26 cellular contexts compared by ENCODE assay signal in the genomic region with DNA sequence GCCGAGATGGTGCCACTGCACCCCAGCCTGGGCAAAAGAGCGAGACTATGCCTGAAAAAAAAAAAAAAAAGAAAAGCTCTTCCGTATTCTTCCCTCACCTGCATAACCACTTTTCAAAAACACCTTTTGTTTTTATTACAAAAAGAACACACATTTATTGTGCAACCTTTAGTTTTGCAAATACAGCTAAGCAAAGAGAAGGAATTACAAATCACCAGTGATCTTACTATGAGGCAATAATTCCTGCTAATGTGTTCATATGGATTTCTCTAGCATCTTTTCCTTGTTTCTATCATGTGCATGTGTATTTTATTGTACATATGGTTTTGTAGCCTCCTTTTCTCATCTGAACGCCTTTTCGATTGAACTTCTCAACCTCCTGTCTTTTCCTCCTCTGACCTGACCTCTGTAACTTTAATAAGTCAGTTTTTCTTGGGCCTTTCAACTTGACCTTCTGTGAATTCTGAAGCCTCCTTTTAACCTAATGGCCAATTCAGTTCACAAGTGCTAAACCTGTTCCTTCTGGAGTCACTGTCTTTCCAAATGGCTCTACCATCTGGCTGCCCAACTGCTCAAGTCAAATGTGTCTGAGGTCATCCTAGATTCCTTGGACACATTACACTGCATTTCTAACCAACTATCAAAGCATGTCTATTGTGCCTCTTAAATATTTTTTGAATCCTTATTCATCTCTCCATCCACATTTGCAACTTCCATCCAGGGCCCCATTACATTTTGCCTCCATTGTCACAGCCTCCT. TPM values are rescaled to one million over a fixed set of nuclear protein-coding genes. Genes with fewer than 3 reads are reported as not detected.
DNase-seq lines count a peak whose midpoint lies in the region; ATAC-seq and TF ChIP-seq lines count a peak whose summit lies in the region.
"Had no signal": no experiment of that assay in that cellular context is flagged by ENCODE, and none has a peak within 500 bp of the region (broad histone marks: within the 10 kb centered on the region; RNA-seq: fewer than 3 reads in every experiment).

No MANE protein-coding gene starts in this region.

- H3K4me3 ChIP-seq in PC-9 (no peak overlapping the region), right lobe of liver (no peak overlapping the region)
- H3K4me3 ChIP-seq: left ventricle myocardium inferior, Peyer's patch, psoas muscle, sigmoid colon, uterus had no signal

- intact Hi-C loops in PC-9 (cut with micrococcal nuclease; ENCODE audit: unreplicated experiment): no loop called here
- intact Hi-C loops in right lobe of liver (cut with DNase I): no loop called here
- intact Hi-C loops in Right ventricle myocardium inferior (cut with DNase I): no loop called here

- POLR2A ChIA-PET in PC-9 (lab: Charles Lee; ENCODE audit: unreplicated experiment): interaction anchor here (0.6 to 0.7 kb wide), 2 partner anchors 712 to 892 kb away, joined by 6 to 9 read pairs; no protein-coding TSS in a partner anchor

- no peaks in the 10 kb centered on the region for H3K9me2 ChIP-seq in PC-9 (ENCODE audit: insufficient read depth)

- no peak for TF ChIP-seq POLR2A in right lobe of liver (IDR thresholded peaks at IDR 0.05)

- no peak overlapping the region for H2AFZ ChIP-seq in PC-9

- TF ChIP-seq CTCF in PC-9 (conservative IDR thresholded peaks at IDR 0.05): no peak
- no peak for TF ChIP-seq CTCF in right lobe of liver (IDR thresholded peaks at IDR 0.05)

- no peaks in the 10 kb centered on the region for H4K20me1 ChIP-seq in PC-9 (ENCODE audit: insufficient read depth)

- peak; percentile 87 for DNase-seq in DMS 273 (lab: John Stamatoyannopoulos, UW; ENCODE audit: unreplicated experiment)
- peak in 1 of 2 experiments; percentile 83 for DNase-seq in PC-9
- no peak for DNase-seq in epithelial cell of prostate (ENCODE audit: low read depth, low spot score)
- no peak for DNase-seq in right lobe of liver
- no peak for DNase-seq in activated T-cell treated with anti-CD3 and anti-CD28 coated beads, Interleukin-2, amount 50 U/mL, for 1 hour
- DNase-seq in activated CD8-positive, alpha-beta memory T cell treated with anti-CD3 and anti-CD28 coated beads, Interleukin-2, amount 50 U/mL, for 48 hours: no peak
- no peak for DNase-seq in Right ventricle myocardium inferior (ENCODE audit: missing footprints)
- DNase-seq: activated CD8-positive, alpha-beta T cell treated with anti-CD3 and anti-CD28 coated beads for 36 hours; activated naive CD4-positive, alpha-beta T cell treated with anti-CD3 and anti-CD28 coated beads, Interleukin-2, amount 10 ng/mL, durations not matched to agents 7 days and 5 days; H9; hypothalamus; immature natural killer cell; left ventricle myocardium inferior; midbrain; MV-4-11; naive thymus-derived CD4-positive, alpha-beta T cell; NCI-H526; Peyer's patch; psoas muscle; SHP77 treated with DMSO at 0.1 percent for 48 hours; sigmoid colon; stimulated activated CD4-positive, alpha-beta T cell treated with anti-CD3 and anti-CD28 coated beads, Interleukin-12 subunit alpha, Interleukin-12 subunit beta, amount 100 ng/mL, for 4 hours; stimulated activated CD4-positive, alpha-beta T cell treated with anti-CD3 and anti-CD28 coated beads, Interleukin-2, amount 100 ng/mL, for 48 hours; stimulated activated naive CD8-positive, alpha-beta T cell treated with anti-CD3 and anti-CD28 coated beads, Interleukin-15, amount 100 ng/mL, for 72 hours; uterus had no signal

- H3K27me3 ChIP-seq in PC-9 (ENCODE audit: insufficient read depth, low read depth): no peaks in the 10 kb centered on the region
- no peaks in the 10 kb centered on the region for H3K27me3 ChIP-seq in right lobe of liver
- H3K27me3 ChIP-seq: Peyer's patch, sigmoid colon, uterus had no signal

- peak overlapping the region; percentile 13; the same call in 1 of the 2 replicates for H3K4me2 ChIP-seq in PC-9

- 70% methylated on average over 5 of the region's 5 CpGs for WGBS in right lobe of liver (ENCODE audit: insufficient coverage, low coverage, low lambda C conversion rate, missing lambda C conversion rate)

- no peaks in the 10 kb centered on the region for H3K79me2 ChIP-seq in PC-9 (ENCODE audit: low read depth)

- no peaks in the 10 kb centered on the region for H3K36me3 ChIP-seq in PC-9 (ENCODE audit: low read depth)
- no peaks in the 10 kb centered on the region for H3K36me3 ChIP-seq in right lobe of liver
- H3K36me3 ChIP-seq: left ventricle myocardium inferior, Peyer's patch, sigmoid colon, uterus had no signal

- H3K4me1 ChIP-seq in PC-9 (replicated peaks; ENCODE audit: insufficient read depth): peaks cover 32% of the 10 kb centered on the region
- no peaks in the 10 kb centered on the region for H3K4me1 ChIP-seq in right lobe of liver
- H3K4me1 ChIP-seq: Peyer's patch, psoas muscle, sigmoid colon, uterus had no signal

- no TSS peak for BruUV-seq in PC-9 (replicated peaks; lab: Mats Ljungman, UMichigan)

- peak overlapping the region; percentile 76 for H3K27ac ChIP-seq in PC-9
- H3K27ac ChIP-seq in epithelial cell of prostate: peak overlapping the region; percentile 80
- H3K27ac ChIP-seq in right lobe of liver: no peak overlapping the region
- H3K27ac ChIP-seq: left ventricle myocardium inferior, Peyer's patch, psoas muscle, sigmoid colon, uterus had no signal

- ATAC-seq in right lobe of liver: peak; percentile 40 to 74 (median 72)
- ATAC-seq in Right ventricle myocardium inferior: no peak
- ATAC-seq: activated CD8-positive, alpha-beta T cell treated with anti-CD3 and anti-CD28 coated beads for 36 hours; activated T-helper 17 cell treated with anti-CD3 and anti-CD28 coated beads, Interleukin-2, amount 50 U/mL, for 72 hours; naive thymus-derived CD4-positive, alpha-beta T cell; psoas muscle; stimulated activated naive CD8-positive, alpha-beta T cell treated with anti-CD3 and anti-CD28 coated beads, Interleukin-15, amount 100 ng/mL, for 72 hours had no signal

- CTCF ChIA-PET in PC-9 (lab: Charles Lee): interaction anchor here (2.3 kb wide), 1 partner anchor 12 kb away, joined by 10 read pairs; no protein-coding TSS in a partner anchor

- H3F3A ChIP-seq in PC-9 (ENCODE audit: insufficient read depth, low read depth): peaks cover 6% of the 10 kb centered on the region; the same call in 1 of the 2 replicates

- H3K9me3 ChIP-seq in PC-9 (ENCODE audit: insufficient read depth, low read depth) (no peaks in the 10 kb centered on the region), right lobe of liver (no peaks in the 10 kb centered on the region)
- H3K9me3 ChIP-seq: left ventricle myocardium inferior, Peyer's patch, psoas muscle, sigmoid colon, uterus had no signal

RNA-seq across cellular contexts. Expression of gene DAPL1, which starts 59.1 kb away (rescaled TPM):
- not detected in 2 replicates for total RNA-seq in PC-9 (2021)
- not detected for total RNA-seq in right lobe of liver
- total RNA-seq in Right ventricle myocardium inferior: not detected
- total RNA-seq: activated CD8-positive, alpha-beta T cell treated with anti-CD3 and anti-CD28 coated beads for 36 hours; activated T-helper 17 cell treated with anti-CD3 and anti-CD28 coated beads, Interleukin-2, amount 50 U/mL, for 72 hours; H9; left ventricle myocardium inferior; naive thymus-derived CD4-positive, alpha-beta T cell; Peyer's patch; psoas muscle; uterus had no signal

Comparison
In these comparisons a context has a peak if more than half of its experiments do, and no peak if none do; other contexts are left out.
1. H3K27ac ChIP-seq: peak in PC-9 (single experiment) and epithelial cell of prostate (single experiment); none in right lobe of liver (0 of 3).